ENCODE assay signal across 7 cellular contexts in genomic region chr12:111583506-111583905, GRCh38. TPM values are rescaled to one million over a fixed set of nuclear protein-coding genes. Genes with fewer than 3 reads are reported as not detected.
DNase-seq lines count a peak whose midpoint lies in the region; ATAC-seq, FAIRE-seq and TF ChIP-seq lines count a peak whose summit lies in the region.
"Not testable (repeated sequence)": the region's sequence is repeated elsewhere in the genome, so short reads cannot be mapped to it uniquely, and the experiment has no call there.

No MANE protein-coding gene starts in this region.

- H3K4me3 Mint-ChIP-seq in WTC11; osteocyte (ENCODE audit: unreplicated experiment): not testable (repeated sequence)

- not testable (repeated sequence) for H4K20me1 ChIP-seq in K562 (replicated peaks; ENCODE audit: control insufficient read depth, insufficient read depth, low read length)
- H4K20me1 ChIP-seq in HepG2 (ENCODE audit: insufficient read depth, low read length) = peaks cover 15% of the 10 kb centered on the region

- ATAC-seq in WTC11, K562, HepG2: not testable (repeated sequence)

- not testable (repeated sequence) for H3K4ac ChIP-seq in mesenchymal stem cell (ENCODE audit: low read depth in 1 of 2, low read length in 2 of 2)

- H3K79me1 ChIP-seq in mesenchymal stem cell (replicated peaks; ENCODE audit: low read length, poor library complexity, severe bottlenecking) = not testable (repeated sequence)

- TF ChIP-seq POLR2A in K562 (conservative IDR thresholded peaks at IDR 0.05); HepG2 (IDR thresholded peaks at IDR 0.05; ENCODE audit: insufficient read depth in 1 of 2, low read depth in 2 of 2, low read length in 2 of 2): not testable (repeated sequence)

- not testable (repeated sequence) for H3K36me3 ChIP-seq in HEK293 (ENCODE audit: control insufficient read depth in 2 of 2, insufficient read depth in 1 of 2, low read length in 2 of 2); HepG2 (replicated peaks in 1 of 2; ENCODE audit: control insufficient read depth in 1 of 2, insufficient read depth in 2 of 2, low read length in 2 of 2)
- H3K36me3 ChIP-seq in K562 (ENCODE audit: control insufficient read depth, insufficient read depth, low read length) (peaks cover 34% of the 10 kb centered on the region), mesenchymal stem cell (ENCODE audit: control insufficient read depth in 1 of 2, insufficient read depth in 2 of 2, low read depth in 1 of 2, low read length in 2 of 2) (peaks cover 3 to 12% of the 10 kb centered on the region in 2 experiments)

- H2BK120ac ChIP-seq in mesenchymal stem cell (ENCODE audit: low read depth, low read length) = not testable (repeated sequence)

- not testable (repeated sequence) for TF ChIP-seq EP300 in K562 (IDR thresholded peaks at IDR 0.05; ENCODE audit: low read length); HepG2 (IDR thresholded peaks at IDR 0.05; ENCODE audit: low read depth in 2 of 2, low read length in 2 of 2); HepG2 (CRISPR knock-in tag; IDR thresholded peaks at IDR 0.05; ENCODE audit: borderline replicate concordance)

- TF ChIP-seq RAD21 in K562 (CRISPR knock-in tag; conservative IDR thresholded peaks at IDR 0.05 in 1 of 2, IDR thresholded peaks at IDR 0.05 in 1 of 2); HepG2 (CRISPR knock-in tag; IDR thresholded peaks at IDR 0.05): not testable (repeated sequence)

- H3K23ac ChIP-seq in mesenchymal stem cell (ENCODE audit: low read length in 2 of 2) = not testable (repeated sequence)

- not testable (repeated sequence) for H3K4me3 ChIP-seq in HEK293 (ENCODE audit: low read depth, low read length); K562; HepG2 (replicated peaks in 1 of 3; ENCODE audit: insufficient read depth in 1 of 3, low read depth in 2 of 3, low read length in 3 of 3); mesenchymal stem cell (ENCODE audit: insufficient read depth in 1 of 2, low read depth in 1 of 2, low read length in 2 of 2)

- H3K27me3 ChIP-seq in K562 (ENCODE audit: control insufficient read depth in 2 of 2, insufficient read depth in 2 of 2, low read length in 2 of 2); HepG2 (ENCODE audit: control insufficient read depth in 1 of 2, insufficient read depth in 2 of 2, low read length in 2 of 2); mesenchymal stem cell (ENCODE audit: control insufficient read depth in 1 of 2, insufficient read depth in 1 of 2, low read length in 2 of 2): not testable (repeated sequence)

- not testable (repeated sequence) for TF ChIP-seq CTCF in HEK293 (tag by site-specific recombination; IDR thresholded peaks at IDR 0.05); WTC11 (IDR thresholded peaks at IDR 0.05); K562 (IDR thresholded peaks at IDR 0.05 in 2 of 3, conservative IDR thresholded peaks at IDR 0.05 in 1 of 3; ENCODE audit: insufficient read depth in 2 of 3, low read depth in 1 of 3, low read length in 3 of 3); HepG2 (CRISPR knock-in tag; IDR thresholded peaks at IDR 0.05); osteocyte (IDR thresholded peaks at IDR 0.05)

- H3K79me2 ChIP-seq in K562 (ENCODE audit: control insufficient read depth, insufficient read depth, low read length) (peaks cover 95% of the 10 kb centered on the region), HepG2 (ENCODE audit: insufficient read depth, low read length) (peaks cover 90% of the 10 kb centered on the region)

- not testable (repeated sequence) for H2AK5ac ChIP-seq in mesenchymal stem cell (ENCODE audit: low read length, severe bottlenecking)

- H2BK5ac ChIP-seq in mesenchymal stem cell (ENCODE audit: low read depth, low read length, poor library complexity, severe bottlenecking) = not testable (repeated sequence)

- H4K91ac ChIP-seq in mesenchymal stem cell (ENCODE audit: low read length) = not testable (repeated sequence)

- in situ Hi-C loops in K562 (cut with MboI); HepG2 (cut with HindIII; ENCODE audit: extremely low pct_ligation_motif_present, low pct_unique_long_range_greater_than_20kb): not testable (repeated sequence)

- POLR2A ChIA-PET in HEK293 (lab: Yijun Ruan, JAX); HepG2 (lab: Yijun Ruan, JAX): not testable (repeated sequence)
- POLR2A ChIA-PET in WTC11 (lab: Charles Lee) (interaction anchor here (0.6 to 0.7 kb wide), 2 partner anchors 9 to 96 kb away, joined by 3 read pairs; no protein-coding TSS in a partner anchor), K562 (lab: Yijun Ruan, JAX) (interaction anchor here (0.9 to 1.5 kb wide), 2 partner anchors 8 to 53 kb away, joined by 3 to 6 read pairs; no protein-coding TSS in a partner anchor)

- not testable (repeated sequence) for DNase-seq in WTC11 (ENCODE audit: low spot score); K562 (ENCODE audit: extremely low read depth in 1 of 4, low spot score in 3 of 4); HepG2 (ENCODE audit: low spot score); mesenchymal stem cell
- DNase-seq in mesenteric fat pad (ENCODE audit: low spot score) = peak; percentile 22
- peak; percentile 15 for DNase-seq in osteocyte (ENCODE audit: extremely low spot score, unreplicated experiment)

- H3K4me1 Mint-ChIP-seq in WTC11 = not testable (repeated sequence)
- peaks cover 16% of the 10 kb centered on the region for H3K4me1 Mint-ChIP-seq in osteocyte (ENCODE audit: unreplicated experiment)

- not testable (repeated sequence) for H3K9me3 Mint-ChIP-seq in WTC11; osteocyte (ENCODE audit: unreplicated experiment)

- not testable (repeated sequence) for H3K18ac ChIP-seq in mesenchymal stem cell (ENCODE audit: low read depth in 1 of 2, low read length in 2 of 2)

- CTCF ChIA-PET in HEK293 (lab: Yijun Ruan, JAX) = interaction anchor here (0.6 to 1.7 kb wide), 3 partner anchors 65 to 229 kb away, joined by 3 read pairs; no protein-coding TSS in a partner anchor
- CTCF ChIA-PET in WTC11 (lab: Charles Lee); K562 (lab: Yijun Ruan, JAX; ENCODE audit: low intra/inter-chr PET ratio); HepG2 (lab: Yijun Ruan, JAX; ENCODE audit: low intra/inter-chr PET ratio, low total read pairs): not testable (repeated sequence)

- H2BK15ac ChIP-seq in mesenchymal stem cell (ENCODE audit: low read depth, poor library complexity, severe bottlenecking) = peak overlapping the region; percentile 23

- not testable (repeated sequence) for H3K36me3 Mint-ChIP-seq in WTC11; osteocyte (ENCODE audit: unreplicated experiment)

- not testable (repeated sequence) for H3K9me3 ChIP-seq in HEK293 (ENCODE audit: control insufficient read depth, insufficient read depth, low read depth, low read length); K562 (replicated peaks; ENCODE audit: control insufficient read depth, insufficient read depth, low read depth, low read length); HepG2 (ENCODE audit: low read length); mesenchymal stem cell (ENCODE audit: control insufficient read depth, low read length)

- FAIRE-seq in K562 (lab: Jason Lieb, UNC); HepG2 (lab: Jason Lieb, UNC): not testable (repeated sequence)

- not testable (repeated sequence) for H3K9ac ChIP-seq in K562 (ENCODE audit: insufficient read depth in 1 of 2, low read depth in 2 of 2, low read length in 2 of 2); HepG2 (ENCODE audit: insufficient read depth, low read depth, low read length); mesenchymal stem cell (ENCODE audit: low read length)

- H2AFZ ChIP-seq in K562 (ENCODE audit: low read depth, low read length); HepG2 (ENCODE audit: low read length); mesenchymal stem cell (ENCODE audit: low read depth, low read length): not testable (repeated sequence)

- WGBS in K562 (ENCODE audit: insufficient coverage, low coverage, missing lambda C conversion rate) = 96% methylated on average over 6 of the region's 6 CpGs
- 92% methylated on average over 6 of the region's 6 CpGs for WGBS in HepG2 (ENCODE audit: low lambda C conversion rate)
- 98% methylated on average over 3 of the region's 6 CpGs for WGBS in mesenchymal stem cell

- not testable (repeated sequence) for H3K9me1 ChIP-seq in K562 (ENCODE audit: control insufficient read depth, insufficient read depth, low read length)

- H3K4me1 ChIP-seq in HEK293 (ENCODE audit: control insufficient read depth, insufficient read depth, low read length); mesenchymal stem cell (ENCODE audit: control insufficient read depth, insufficient read depth, low read depth, low read length): not testable (repeated sequence)
- peaks cover 17 to 36% of the 10 kb centered on the region in 2 experiments; a peak in 4 of 5 replicates for H3K4me1 ChIP-seq in K562 (replicated peaks in 1 of 2; ENCODE audit: control insufficient read depth in 2 of 2, insufficient read depth in 2 of 2, low read length in 2 of 2)
- peaks cover 48% of the 10 kb centered on the region for H3K4me1 ChIP-seq in HepG2 (ENCODE audit: insufficient read depth, low read length)

- intact Hi-C loops in K562 (cut with micrococcal nuclease); HepG2 (cut with micrococcal nuclease; ENCODE audit: unreplicated experiment): not testable (repeated sequence)

- H3K27ac Mint-ChIP-seq in WTC11; osteocyte (ENCODE audit: unreplicated experiment): not testable (repeated sequence)

- not testable (repeated sequence) for H3K14ac ChIP-seq in mesenchymal stem cell (ENCODE audit: low read length in 2 of 2)

- H3K27me3 Mint-ChIP-seq in WTC11 (ENCODE audit: low read depth); osteocyte (ENCODE audit: unreplicated experiment): not testable (repeated sequence)

- BruUV-seq in K562 (replicated peaks; lab: Mats Ljungman, UMichigan); HepG2 (replicated peaks; lab: Mats Ljungman, UMichigan): not testable (repeated sequence)

- H4K8ac ChIP-seq in mesenchymal stem cell (ENCODE audit: low read length) = not testable (repeated sequence)

- not testable (repeated sequence) for H3K27ac ChIP-seq in HEK293 (ENCODE audit: extremely low read depth, low read depth, low read length); K562 (ENCODE audit: extremely low read depth, low read depth, low read length); HepG2 (ENCODE audit: extremely low read length, insufficient read depth, low read length); mesenchymal stem cell (ENCODE audit: low read length, poor library complexity, severe bottlenecking)

- not testable (repeated sequence) for H2BK12ac ChIP-seq in mesenchymal stem cell (ENCODE audit: low read length in 2 of 2)

- not testable (repeated sequence) for H3K4me2 ChIP-seq in K562 (ENCODE audit: insufficient read depth, low read length); HepG2 (ENCODE audit: low read depth, low read length); mesenchymal stem cell (ENCODE audit: low read length, poor library complexity, severe bottlenecking)

RNA-seq across cellular contexts. Expression of gene ATXN2, which starts 15.6 kb away (rescaled TPM):
- total RNA-seq in WTC11 (2021) (56.2 to 57.5 TPM (median 56.3 TPM) in 3 replicates), K562 (2014; rRNA removed) (16.8 and 20.6 TPM in 2 replicates), K562 (2014; rRNA removed; fragmentation: Illumina TruSeq; extraction: Trizol) (40.5 and 45.5 TPM in 2 replicates), K562 (2015; rRNA removed; fragmentation: Illumina TruSeq; extraction: Trizol) (29.6 and 32.1 TPM in 2 replicates), K562 (2021) (66.3 and 67.8 TPM in 2 replicates), HepG2 (2016; rRNA removed; fragmentation: Illumina TruSeq; extraction: Trizol) (15.7 and 18.1 TPM in 2 replicates), mesenteric fat pad (82.1 TPM), osteocyte (76.7 and 78.9 TPM in 2 replicates)
- 189 and 381 TPM in 2 replicates for total RNA-seq in K562 (2011; cell fraction: chromatin; rRNA removed; ENCODE audit: low replicate concordance)
- 126 and 146 TPM in 2 replicates for total RNA-seq in K562 (2011; cell fraction: nucleolus; rRNA removed)
- 208 and 329 TPM in 2 replicates for total RNA-seq in K562 (2011; cell fraction: nucleoplasm; rRNA removed)
- polyA plus RNA-seq in K562 (2011; rRNA removed) (25.2 and 42.0 TPM in 2 replicates), K562 (2014; fragmentation: Illumina TruSeq; extraction: Trizol) (48.7 and 65.7 TPM in 2 replicates), K562 (2014; fragmentation: Nextera tagmentation; extraction: Ambion mirVana) (10 to 100 TPM; 20.1 to 21.7 TPM), K562 (2014; rRNA removed) (28.7 and 29.3 TPM in 2 replicates), HepG2 (2011; rRNA removed) (27.1 and 28.9 TPM in 2 replicates)
- polyA plus RNA-seq in K562 (2011; cell fraction: cytosol; rRNA removed) = 43.2 and 49.1 TPM in 2 replicates
- polyA plus RNA-seq in K562 (2011; cell fraction: nucleus; rRNA removed) = 165 and 220 TPM in 2 replicates
- 41.1 and 48.9 TPM in 2 replicates for polyA plus RNA-seq in K562 (2012)
- 74.8 and 77.5 TPM in 2 replicates for polyA minus RNA-seq in K562 (2011; rRNA and poly(A)+ RNA removed)
- polyA minus RNA-seq in K562 (2011; cell fraction: cytosol; rRNA and poly(A)+ RNA removed) = 47.8 and 71.2 TPM in 2 replicates
- polyA minus RNA-seq in K562 (2011; cell fraction: nucleus; rRNA and poly(A)+ RNA removed) = 55.2 and 75.5 TPM in 2 replicates
- 52.9 and 59.4 TPM in 2 replicates for total RNA-seq in HepG2 (2016; cell fraction: cytosol; rRNA removed; fragmentation: Illumina TruSeq; extraction: Trizol; ENCODE audit: low read depth)
- total RNA-seq in HepG2 (2016; cell fraction: insoluble cytoplasmic fraction; rRNA removed; fragmentation: Illumina TruSeq; extraction: Trizol) = 14.3 and 18.9 TPM in 2 replicates
- 31.8 and 40.2 TPM in 2 replicates for total RNA-seq in HepG2 (2016; cell fraction: membrane; rRNA removed; fragmentation: Illumina TruSeq; extraction: Trizol)
- 36.9 and 41.3 TPM in 2 replicates for total RNA-seq in HepG2 (2016; cell fraction: nucleus; rRNA removed; fragmentation: Illumina TruSeq; extraction: Trizol)
- 13.7 and 15.2 TPM in 2 replicates for polyA plus RNA-seq in HepG2 (2011; cell fraction: cytosol; rRNA removed)
- polyA plus RNA-seq in HepG2 (2011; cell fraction: nucleus; rRNA removed) = 83.1 and 89.3 TPM in 2 replicates
- 26.4 and 34.5 TPM in 2 replicates for polyA plus RNA-seq in HepG2 (2012)
- polyA plus RNA-seq in HepG2 (2016; cell fraction: cytosol; fragmentation: Illumina TruSeq; extraction: Trizol; ENCODE audit: low read depth) = 2.8 and 2.9 TPM in 2 replicates
- polyA plus RNA-seq in HepG2 (2016; cell fraction: insoluble cytoplasmic fraction; fragmentation: Illumina TruSeq; extraction: Trizol; ENCODE audit: low read depth) = 22.6 and 32.0 TPM in 2 replicates
- 7.3 TPM in 2 replicates for polyA plus RNA-seq in HepG2 (2016; cell fraction: membrane; fragmentation: Illumina TruSeq; extraction: Trizol; ENCODE audit: low read depth)
- 60.3 and 69.0 TPM in 2 replicates for polyA plus RNA-seq in HepG2 (2016; cell fraction: nucleus; fragmentation: Illumina TruSeq; extraction: Trizol; ENCODE audit: insufficient read depth, low read depth)
- polyA minus RNA-seq in HepG2 (2011; rRNA and poly(A)+ RNA removed; ENCODE audit: low replicate concordance) = 63.2 and 98.9 TPM in 2 replicates
- polyA minus RNA-seq in HepG2 (2011; cell fraction: cytosol; rRNA and poly(A)+ RNA removed) = 24.4 and 27.3 TPM in 2 replicates
- polyA minus RNA-seq in HepG2 (2011; cell fraction: nucleus; rRNA and poly(A)+ RNA removed) = 101 and 113 TPM in 2 replicates
- polyA plus RNA-seq in mesenchymal stem cell (2013, experiment 1 of 2) = 58.3 TPM
- 50.3 TPM for polyA plus RNA-seq in mesenchymal stem cell (2013, experiment 2 of 2)
